In genomic region chr14:60274448-60274847, GRCh38 we compare ENCODE assay signal across 1 cellular context.
TF ChIP-seq lines count a peak whose summit lies in the region.

No MANE protein-coding gene starts in this region.

TF ChIP-seq in HepG2, 621 proteins besides CTCF, POLR2A, EP300 and RAD21 (continued from another document):
- no peak for TF ChIP-seq ASH2L (IDR thresholded peaks at IDR 0.05; ENCODE audit: insufficient read length, low read depth, low read length)
- TF ChIP-seq KAT2B (IDR thresholded peaks at IDR 0.05; ENCODE audit: borderline replicate concordance, low read depth, low read length), result no peak
- no peak for TF ChIP-seq PHF21A (CRISPR knock-in tag; IDR thresholded peaks at IDR 0.05)
- TF ChIP-seq ZNF737 (CRISPR knock-in tag; IDR thresholded peaks at IDR 0.05; ENCODE audit: borderline replicate concordance), result no peak
- no peak for TF ChIP-seq YEATS4 (CRISPR knock-in tag; IDR thresholded peaks at IDR 0.05; ENCODE audit: borderline replicate concordance)
- TF ChIP-seq HNF4A (CRISPR knock-in tag; IDR thresholded peaks at IDR 0.05), result peak; percentile 47; the same call in 1 of the 2 replicates
- TF ChIP-seq CCAR2 (optimal IDR thresholded peaks at IDR 0.05; ENCODE audit: low read depth, low read length), result no peak
- TF ChIP-seq CHCHD3 (CRISPR knock-in tag; IDR thresholded peaks at IDR 0.05), result no peak
- no peak for TF ChIP-seq ZNF30 (CRISPR knock-in tag; IDR thresholded peaks at IDR 0.05)
- 0 out of 2 replicates have a peak, but pooled peaks have one; percentile 19 for TF ChIP-seq DRAP1 (CRISPR knock-in tag; IDR thresholded peaks at IDR 0.05)
- 0 out of 2 replicates have a peak, but pooled peaks have one; percentile 8 for TF ChIP-seq HNF4G (IDR thresholded peaks at IDR 0.05; ENCODE audit: borderline replicate concordance, low read depth, low read length)
- no peak for TF ChIP-seq HNF4G (CRISPR knock-in tag; IDR thresholded peaks at IDR 0.05; ENCODE audit: borderline replicate concordance, low read depth)
- no peak for TF ChIP-seq MAFG (CRISPR knock-in tag; IDR thresholded peaks at IDR 0.05)
- 0 out of 2 replicates have a peak, but pooled peaks have one; percentile 17 for TF ChIP-seq SIX4 (CRISPR knock-in tag; IDR thresholded peaks at IDR 0.05)
- TF ChIP-seq ARID5B (CRISPR knock-in tag; IDR thresholded peaks at IDR 0.05), result peak; percentile 25; the same call in 1 of the 2 replicates
- TF ChIP-seq ONECUT2 (CRISPR knock-in tag; IDR thresholded peaks at IDR 0.05), result peak; percentile 62
- peak; percentile 1; the same call in 1 of the 2 replicates for TF ChIP-seq TBX2 (CRISPR knock-in tag; IDR thresholded peaks at IDR 0.05; ENCODE audit: borderline replicate concordance)
- TF ChIP-seq BCL6 (CRISPR knock-in tag; IDR thresholded peaks at IDR 0.05), result peak; percentile 19; the same call in 1 of the 2 replicates
- no peak for TF ChIP-seq RARG (CRISPR knock-in tag; IDR thresholded peaks at IDR 0.05; ENCODE audit: low read depth)
- TF ChIP-seq EHMT2 (IDR thresholded peaks at IDR 0.05; ENCODE audit: borderline replicate concordance, low read depth, low read length), result no peak
- peak; percentile 36; the same call in 1 of the 2 replicates for TF ChIP-seq CEBPG (CRISPR knock-in tag; IDR thresholded peaks at IDR 0.05)
- TF ChIP-seq ATF2 (CRISPR knock-in tag; IDR thresholded peaks at IDR 0.05), result no peak
- TF ChIP-seq HMGA1 (CRISPR knock-in tag; conservative IDR thresholded peaks at IDR 0.05), result no peak
- no peak for TF ChIP-seq ZMYM4 (CRISPR knock-in tag; IDR thresholded peaks at IDR 0.05)
